Comparison of ENCODE assay signal across 18 cellular contexts in genomic region chr15:81524496-81524895, GRCh38.
"Had no signal": no experiment of that assay in that cellular context is flagged by ENCODE, and none has a peak within 500 bp of the region (broad histone marks: within the 10 kb centered on the region; RNA-seq: fewer than 3 reads in every experiment).

No MANE protein-coding gene starts in this region.

- H3K9me3 ChIP-seq: neutrophil, ovary, pancreas, prostate gland, psoas muscle, right atrium auricular region, right lobe of liver, sigmoid colon had no signal

- H3K27ac ChIP-seq: neural progenitor cell, neutrophil, ovary, pancreas, parathyroid adenoma, prostate gland, psoas muscle, right atrium auricular region, right lobe of liver, sigmoid colon, skin epidermis, spleen had no signal

- ATAC-seq: naive thymus-derived CD8-positive, alpha-beta T cell; natural killer cell; natural killer cell treated with Interleukin-12 subunit alpha and Interleukin-12 subunit beta and Interleukin-15 and Interleukin-18, amount 100 ng/mL, for 72 hours; pancreas; psoas muscle; right cardiac atrium; right lobe of liver; sciatic nerve had no signal

- H3K4me3 ChIP-seq: neural progenitor cell, ovary, pancreas, prostate gland, psoas muscle, right atrium auricular region, right lobe of liver, sigmoid colon, skin epidermis, smooth muscle cell, spleen had no signal

- H3K36me3 ChIP-seq: neural progenitor cell, neutrophil, ovary, pancreas, prostate gland, right atrium auricular region, right lobe of liver, sigmoid colon, spleen had no signal

- H3K4me1 ChIP-seq: neural progenitor cell, pancreas, parathyroid adenoma, prostate gland, psoas muscle, right atrium auricular region, right lobe of liver, spleen had no signal
